In the genomic region with DNA sequence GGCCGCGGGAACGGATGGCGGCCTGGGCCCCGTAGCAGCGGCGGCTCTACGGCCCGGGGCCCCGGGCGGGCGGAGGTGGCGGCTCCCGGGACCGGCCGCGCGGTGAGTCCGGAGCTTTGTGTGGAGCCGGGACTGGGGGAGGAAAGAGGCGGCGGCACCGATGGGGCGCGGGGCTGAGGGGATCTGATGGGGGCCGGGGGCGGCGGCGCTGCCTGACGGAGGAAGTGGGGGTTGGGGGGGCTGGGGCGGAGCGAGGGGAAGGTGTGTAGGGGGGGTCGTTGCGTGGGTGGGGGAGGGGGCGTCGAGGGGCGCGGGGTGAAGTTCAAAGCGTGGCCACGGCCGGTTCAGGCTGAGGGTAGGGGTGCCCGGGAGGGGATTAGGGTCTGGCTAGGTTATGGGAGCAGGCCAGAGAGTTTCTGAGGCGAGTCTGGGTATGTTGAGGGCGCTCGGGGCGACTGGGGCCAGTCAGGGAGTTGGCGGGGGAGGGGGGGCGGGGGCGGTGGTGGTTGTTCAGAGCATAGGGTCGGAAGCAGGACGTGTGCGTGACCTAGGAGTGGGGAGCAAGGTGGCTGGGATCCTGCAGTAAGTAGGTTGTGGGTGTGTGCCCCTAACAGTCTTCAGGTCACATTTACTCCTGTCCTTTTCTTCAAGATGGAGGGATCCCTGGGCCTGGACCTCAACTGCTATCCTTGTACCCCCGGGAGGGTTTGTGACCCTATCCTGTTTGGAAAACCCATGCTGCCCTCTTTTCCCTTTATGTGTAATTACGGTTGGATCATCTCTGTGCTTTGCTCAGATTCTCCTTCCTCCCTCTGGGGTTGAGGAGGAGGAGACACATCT, we compare ENCODE assay signal across 7 cellular contexts. TPM values are rescaled to one million over a fixed set of nuclear protein-coding genes. Genes with fewer than 3 reads are reported as not detected.
DNase-seq lines count a peak whose midpoint lies in the region; ATAC-seq and TF ChIP-seq lines count a peak whose summit lies in the region.

No MANE protein-coding gene starts in this region.

- no peaks in the 10 kb centered on the region for H3K27me3 Mint-ChIP-seq in activated naive CD8-positive, alpha-beta T cell treated with anti-CD3 and anti-CD28 coated beads for 36 hours

- H3K27me3 ChIP-seq in SJCRH30, result no peaks in the 10 kb centered on the region

- H3K9me3 Mint-ChIP-seq in activated naive CD8-positive, alpha-beta T cell treated with anti-CD3 and anti-CD28 coated beads for 36 hours, result no peaks in the 10 kb centered on the region

- peak overlapping the region; percentile 59 for H3K4me3 ChIP-seq in SJCRH30

- peaks cover 25% of the 10 kb centered on the region for H3K4me1 ChIP-seq in SJCRH30

- peaks cover 36% of the 10 kb centered on the region for H3K36me3 Mint-ChIP-seq in activated naive CD8-positive, alpha-beta T cell treated with anti-CD3 and anti-CD28 coated beads for 36 hours

- ATAC-seq in GM21576 (IDR thresholded peaks at IDR 0.05; ENCODE audit: unreplicated experiment), result no peak

- no peaks in the 10 kb centered on the region; the same call in 1 of the 2 replicates for H3K36me3 ChIP-seq in SJCRH30

- POLR2A ChIA-PET in GM10248 (lab: Yijun Ruan, JAX), result no interaction called here

- DNase-seq in GM10248 (ENCODE audit: extremely low spot score) (peak; percentile 59), HPDE6-E6E7 (ENCODE audit: extremely low spot score) (peak; percentile 64), SJCRH30 (peak; percentile 55 to 69), glomerular visceral epithelial cell (ENCODE audit: extremely low spot score) (peak; percentile 61), occipital lobe (lab: John Stamatoyannopoulos, UW) (peak; percentile 49)
- peak; percentile 35 for DNase-seq in activated naive CD8-positive, alpha-beta T cell treated with anti-CD3 and anti-CD28 coated beads for 36 hours

- CTCF ChIA-PET in GM10248 (lab: Yijun Ruan, JAX), result interaction anchor here (0.9 to 1.5 kb wide), 4 partner anchors 9 to 108 kb away, joined by 3 to 5 read pairs (median 3); no protein-coding TSS in a partner anchor

- H3K4me3 Mint-ChIP-seq in activated naive CD8-positive, alpha-beta T cell treated with anti-CD3 and anti-CD28 coated beads for 36 hours, result peak overlapping the region; percentile 87

- peak overlapping the region; percentile 14; the same call in 1 of the 2 replicates for H3K27ac ChIP-seq in SJCRH30

- no peak for TF ChIP-seq CTCF in GM10248 (IDR thresholded peaks at IDR 0.05; ENCODE audit: control extremely low read depth, extremely low read depth, low read depth, missing control alignments)

- no peaks in the 10 kb centered on the region for H3K9me3 ChIP-seq in SJCRH30 (replicated peaks)

- H3K4me1 Mint-ChIP-seq in activated naive CD8-positive, alpha-beta T cell treated with anti-CD3 and anti-CD28 coated beads for 36 hours, result peaks cover 74% of the 10 kb centered on the region

- H3K27ac Mint-ChIP-seq in activated naive CD8-positive, alpha-beta T cell treated with anti-CD3 and anti-CD28 coated beads for 36 hours, result peak overlapping the region; percentile 91

RNA-seq across cellular contexts. Expression of a gene that starts 0.6 kb away (rescaled TPM):
- total RNA-seq in SJCRH30 (2014; rRNA removed; shearing (Covaris generic)), result 27.4 and 28.6 TPM in 2 replicates
- total RNA-seq in activated naive CD8-positive, alpha-beta T cell treated with anti-CD3 and anti-CD28 coated beads for 36 hours, result 10 to 100 TPM; 32.4 to 35.3 TPM
- 29.8 TPM for total RNA-seq in occipital lobe
